10 cellular contexts compared by ENCODE assay signal in genomic region chr1:235199441-235199840, GRCh38. TPM values are rescaled to one million over a fixed set of nuclear protein-coding genes. Genes with fewer than 3 reads are reported as not detected.
A peak's percentile ranks its signal among the peaks of the same experiment; 100 is the strongest.
DNase-seq lines count a peak whose midpoint lies in the region; ATAC-seq and TF ChIP-seq lines count a peak whose summit lies in the region.
"Had no signal": no experiment of that assay in that cellular context is flagged by ENCODE, and none has a peak within 500 bp of the region (broad histone marks: within the 10 kb centered on the region; RNA-seq: fewer than 3 reads in every experiment).

No MANE protein-coding gene starts in this region.

- peaks cover 44% of the 10 kb centered on the region for H3K36me3 ChIP-seq in lower lobe of right lung
- H3K36me3 ChIP-seq in effector memory CD4-positive, alpha-beta T cell (ENCODE audit: control insufficient read depth, insufficient read depth, low read length): peaks cover 16% of the 10 kb centered on the region

- H3K4me3 ChIP-seq in AG09309 (ENCODE audit: control insufficient read depth, low read depth, low read length) (no peak overlapping the region), lower lobe of right lung (no peak overlapping the region)
- H3K4me3 ChIP-seq in effector memory CD4-positive, alpha-beta T cell (ENCODE audit: insufficient read depth, low read depth, low read length, poor library complexity, severe bottlenecking): no peak overlapping the region

- DNase-seq in AG09309 (ENCODE audit: low read depth) (peak; percentile 21), HuH-7 (ENCODE audit: low spot score) (peak; percentile 44), cerebellar cortex (ENCODE audit: low spot score) (peak; percentile 48), lower lobe of right lung (no peak), NCI-H526 treated with DMSO at 0.1 percent for 48 hours (lab: John Stamatoyannopoulos, UW) (no peak), NCI-H1417 treated with DMSO at 0.1 percent for 48 hours (lab: John Stamatoyannopoulos, UW) (no peak)
- DNase-seq in stimulated activated CD4-positive, alpha-beta T cell treated with anti-CD3 and anti-CD28 coated beads, Interleukin-4, amount 100 ng/mL, for 24 hours: no peak
- DNase-seq in effector memory CD4-positive, alpha-beta T cell: no peak
- DNase-seq: cerebellar nuclear complex, NCI-H2171 treated with DMSO at 0.1 percent for 48 hours had no signal

- ATAC-seq in lower lobe of right lung: peak; percentile 29 to 59

- intact Hi-C loops in lower lobe of right lung (cut with DNase I): no loop called here

- no peak overlapping the region for H3K27ac ChIP-seq in lower lobe of right lung
- H3K27ac ChIP-seq in effector memory CD4-positive, alpha-beta T cell (ENCODE audit: insufficient read depth, low read length, poor library complexity, severe bottlenecking): no peak overlapping the region

- no peaks in the 10 kb centered on the region for H3K4me1 ChIP-seq in lower lobe of right lung
- no peaks in the 10 kb centered on the region for H3K4me1 ChIP-seq in effector memory CD4-positive, alpha-beta T cell (ENCODE audit: control insufficient read depth, insufficient read depth, low read length, poor library complexity, severe bottlenecking)

- H3K9me3 ChIP-seq in lower lobe of right lung: no peaks in the 10 kb centered on the region
- no peaks in the 10 kb centered on the region for H3K9me3 ChIP-seq in effector memory CD4-positive, alpha-beta T cell (ENCODE audit: control insufficient read depth, low read length)

- no peaks in the 10 kb centered on the region for H3K27me3 ChIP-seq in lower lobe of right lung (ENCODE audit: low read depth)
- no peaks in the 10 kb centered on the region for H3K27me3 ChIP-seq in effector memory CD4-positive, alpha-beta T cell (replicated peaks; ENCODE audit: control insufficient read depth, insufficient read depth, low read length, poor library complexity, severe bottlenecking)

- peak; percentile 38 for TF ChIP-seq CTCF in AG09309 (IDR thresholded peaks at IDR 0.05; ENCODE audit: control insufficient read depth, insufficient read depth, low read depth, low read length, missing control alignments)
- TF ChIP-seq CTCF in lower lobe of right lung (IDR thresholded peaks at IDR 0.05): peak; percentile 31

RNA-seq across cellular contexts. Expression of gene RBM34, which starts 38.4 kb away (rescaled TPM):
- 57.3 TPM for total RNA-seq in lower lobe of right lung

Comparison
In these comparisons a context has a peak if more than half of its experiments do, and no peak if none do; other contexts are left out.
1. DNase-seq: peak in AG09309 (single experiment), HuH-7 (single experiment) and cerebellar cortex (single experiment); none in lower lobe of right lung (single experiment), NCI-H526 treated with DMSO at 0.1 percent for 48 hours (single experiment), NCI-H1417 treated with DMSO at 0.1 percent for 48 hours (single experiment), stimulated activated CD4-positive, alpha-beta T cell treated with anti-CD3 and anti-CD28 coated beads, Interleukin-4, amount 100 ng/mL, for 24 hours (single experiment) and effector memory CD4-positive, alpha-beta T cell (0 of 3).